In genomic region chr11:9613118-9613829, GRCh38 we compare ENCODE assay signal across 8 cellular contexts. TPM values are rescaled to one million over a fixed set of nuclear protein-coding genes. Genes with fewer than 3 reads are reported as not detected.
DNase-seq lines count a peak whose midpoint lies in the region; ATAC-seq and TF ChIP-seq lines count a peak whose summit lies in the region.

No MANE protein-coding gene starts in this region.

- intact Hi-C loops in colonic mucosa (cut with DNase I) = loop anchor here (5.0 kb wide), 1 partner anchor 81 kb away; no protein-coding TSS in a partner anchor

- no peaks in the 10 kb centered on the region for H3K27me3 ChIP-seq in colonic mucosa
- no peaks in the 10 kb centered on the region for H3K27me3 ChIP-seq in layer of hippocampus (ENCODE audit: control insufficient read depth, insufficient read depth, low read length)

- no peaks in the 10 kb centered on the region for H3K9me3 ChIP-seq in colonic mucosa

- H3K4me3 ChIP-seq in colonic mucosa = peak overlapping the region; percentile 48

- DNase-seq in AG20443 (ENCODE audit: low spot score) (peak; percentile 96), NCI-H446 treated with DMSO at 0.1 percent for 48 hours (lab: John Stamatoyannopoulos, UW) (peak; percentile 32), colonic mucosa (peak; percentile 97)
- peak; percentile 82 to 88 for DNase-seq in activated CD4-positive, alpha-beta T cell treated with anti-CD3 and anti-CD28 coated beads for 4 hours
- peak; percentile 79 to 80 for DNase-seq in stimulated activated CD4-positive, alpha-beta T cell treated with anti-CD3 and anti-CD28 coated beads, Interleukin-1b, Interleukin-23, amount 100 ng/mL, for 4 hours (ENCODE audit: low read depth in 2 of 2)

- H3K36me3 ChIP-seq in colonic mucosa = no peaks in the 10 kb centered on the region

- H3K27ac ChIP-seq in colonic mucosa (peak overlapping the region; percentile 87), layer of hippocampus (ENCODE audit: low read depth, low read length) (peak overlapping the region; percentile 96)

- peak overlapping the region; percentile 71 to 96 for H3K9ac ChIP-seq in colonic mucosa (ENCODE audit: low read depth in 2 of 2, low read length in 2 of 2)

- TF ChIP-seq CTCF in colonic mucosa (IDR thresholded peaks at IDR 0.05) = peak; percentile 95

- ATAC-seq in GM19025 (IDR thresholded peaks at IDR 0.05; ENCODE audit: low read depth, unreplicated experiment) = peak; percentile 30
- peak; percentile 42 for ATAC-seq in HG03342 (IDR thresholded peaks at IDR 0.05; ENCODE audit: unreplicated experiment)

- H3K4me1 ChIP-seq in colonic mucosa = peaks cover 4% of the 10 kb centered on the region

RNA-seq across cellular contexts. Expression of gene WEE1, which starts 39.8 kb away (rescaled TPM):
- 10 to 100 TPM; 27.8 to 37.9 TPM for total RNA-seq in colonic mucosa

RNA-seq across cellular contexts. Expression of gene SWAP70, which starts 50.6 kb away (rescaled TPM):
- 10 to 100 TPM; 13.1 to 21.2 TPM for total RNA-seq in colonic mucosa

Comparison
In these comparisons a context has a peak if more than half of its experiments do, and no peak if none do; other contexts are left out.
1. Peak in every context shown above with its lines: DNase-seq, ATAC-seq, H3K4me3 ChIP-seq and H3K27ac ChIP-seq.
2. DNase-seq: peak in every context shown above with its lines; median percentile 97 in colonic mucosa; 96 in AG20443; 85 in activated CD4-positive, alpha-beta T cell treated with anti-CD3 and anti-CD28 coated beads for 4 hours; 80 in stimulated activated CD4-positive, alpha-beta T cell treated with anti-CD3 and anti-CD28 coated beads, Interleukin-1b, Interleukin-23, amount 100 ng/mL, for 4 hours; 32 in NCI-H446 treated with DMSO at 0.1 percent for 48 hours.